In the genomic region with DNA sequence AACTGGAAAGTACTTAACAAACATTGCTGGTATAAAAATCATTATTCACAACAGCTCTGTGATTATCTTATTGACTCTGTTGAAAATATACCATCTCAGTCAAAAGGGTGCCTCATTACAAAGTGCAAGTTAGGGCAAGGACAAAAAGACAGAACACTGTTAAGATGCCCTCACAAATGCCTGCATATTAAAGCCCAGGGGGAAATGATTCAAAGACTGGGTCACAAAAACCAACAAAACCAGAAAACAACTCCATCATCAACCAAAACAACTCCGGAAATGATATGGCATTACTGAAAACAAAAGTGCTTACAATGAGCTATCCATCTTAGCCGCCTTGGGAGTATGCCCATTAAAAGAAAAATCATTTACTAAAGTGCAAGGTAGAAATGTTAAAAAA, we compare ENCODE assay signal across 1 cellular context.
TF ChIP-seq lines count a peak whose summit lies in the region.

No MANE protein-coding gene starts in this region.

TF ChIP-seq in GM23338, 12 proteins besides CTCF, POLR2A, EP300 and RAD21 (continued from another document):
- TF ChIP-seq, protein P1, sequence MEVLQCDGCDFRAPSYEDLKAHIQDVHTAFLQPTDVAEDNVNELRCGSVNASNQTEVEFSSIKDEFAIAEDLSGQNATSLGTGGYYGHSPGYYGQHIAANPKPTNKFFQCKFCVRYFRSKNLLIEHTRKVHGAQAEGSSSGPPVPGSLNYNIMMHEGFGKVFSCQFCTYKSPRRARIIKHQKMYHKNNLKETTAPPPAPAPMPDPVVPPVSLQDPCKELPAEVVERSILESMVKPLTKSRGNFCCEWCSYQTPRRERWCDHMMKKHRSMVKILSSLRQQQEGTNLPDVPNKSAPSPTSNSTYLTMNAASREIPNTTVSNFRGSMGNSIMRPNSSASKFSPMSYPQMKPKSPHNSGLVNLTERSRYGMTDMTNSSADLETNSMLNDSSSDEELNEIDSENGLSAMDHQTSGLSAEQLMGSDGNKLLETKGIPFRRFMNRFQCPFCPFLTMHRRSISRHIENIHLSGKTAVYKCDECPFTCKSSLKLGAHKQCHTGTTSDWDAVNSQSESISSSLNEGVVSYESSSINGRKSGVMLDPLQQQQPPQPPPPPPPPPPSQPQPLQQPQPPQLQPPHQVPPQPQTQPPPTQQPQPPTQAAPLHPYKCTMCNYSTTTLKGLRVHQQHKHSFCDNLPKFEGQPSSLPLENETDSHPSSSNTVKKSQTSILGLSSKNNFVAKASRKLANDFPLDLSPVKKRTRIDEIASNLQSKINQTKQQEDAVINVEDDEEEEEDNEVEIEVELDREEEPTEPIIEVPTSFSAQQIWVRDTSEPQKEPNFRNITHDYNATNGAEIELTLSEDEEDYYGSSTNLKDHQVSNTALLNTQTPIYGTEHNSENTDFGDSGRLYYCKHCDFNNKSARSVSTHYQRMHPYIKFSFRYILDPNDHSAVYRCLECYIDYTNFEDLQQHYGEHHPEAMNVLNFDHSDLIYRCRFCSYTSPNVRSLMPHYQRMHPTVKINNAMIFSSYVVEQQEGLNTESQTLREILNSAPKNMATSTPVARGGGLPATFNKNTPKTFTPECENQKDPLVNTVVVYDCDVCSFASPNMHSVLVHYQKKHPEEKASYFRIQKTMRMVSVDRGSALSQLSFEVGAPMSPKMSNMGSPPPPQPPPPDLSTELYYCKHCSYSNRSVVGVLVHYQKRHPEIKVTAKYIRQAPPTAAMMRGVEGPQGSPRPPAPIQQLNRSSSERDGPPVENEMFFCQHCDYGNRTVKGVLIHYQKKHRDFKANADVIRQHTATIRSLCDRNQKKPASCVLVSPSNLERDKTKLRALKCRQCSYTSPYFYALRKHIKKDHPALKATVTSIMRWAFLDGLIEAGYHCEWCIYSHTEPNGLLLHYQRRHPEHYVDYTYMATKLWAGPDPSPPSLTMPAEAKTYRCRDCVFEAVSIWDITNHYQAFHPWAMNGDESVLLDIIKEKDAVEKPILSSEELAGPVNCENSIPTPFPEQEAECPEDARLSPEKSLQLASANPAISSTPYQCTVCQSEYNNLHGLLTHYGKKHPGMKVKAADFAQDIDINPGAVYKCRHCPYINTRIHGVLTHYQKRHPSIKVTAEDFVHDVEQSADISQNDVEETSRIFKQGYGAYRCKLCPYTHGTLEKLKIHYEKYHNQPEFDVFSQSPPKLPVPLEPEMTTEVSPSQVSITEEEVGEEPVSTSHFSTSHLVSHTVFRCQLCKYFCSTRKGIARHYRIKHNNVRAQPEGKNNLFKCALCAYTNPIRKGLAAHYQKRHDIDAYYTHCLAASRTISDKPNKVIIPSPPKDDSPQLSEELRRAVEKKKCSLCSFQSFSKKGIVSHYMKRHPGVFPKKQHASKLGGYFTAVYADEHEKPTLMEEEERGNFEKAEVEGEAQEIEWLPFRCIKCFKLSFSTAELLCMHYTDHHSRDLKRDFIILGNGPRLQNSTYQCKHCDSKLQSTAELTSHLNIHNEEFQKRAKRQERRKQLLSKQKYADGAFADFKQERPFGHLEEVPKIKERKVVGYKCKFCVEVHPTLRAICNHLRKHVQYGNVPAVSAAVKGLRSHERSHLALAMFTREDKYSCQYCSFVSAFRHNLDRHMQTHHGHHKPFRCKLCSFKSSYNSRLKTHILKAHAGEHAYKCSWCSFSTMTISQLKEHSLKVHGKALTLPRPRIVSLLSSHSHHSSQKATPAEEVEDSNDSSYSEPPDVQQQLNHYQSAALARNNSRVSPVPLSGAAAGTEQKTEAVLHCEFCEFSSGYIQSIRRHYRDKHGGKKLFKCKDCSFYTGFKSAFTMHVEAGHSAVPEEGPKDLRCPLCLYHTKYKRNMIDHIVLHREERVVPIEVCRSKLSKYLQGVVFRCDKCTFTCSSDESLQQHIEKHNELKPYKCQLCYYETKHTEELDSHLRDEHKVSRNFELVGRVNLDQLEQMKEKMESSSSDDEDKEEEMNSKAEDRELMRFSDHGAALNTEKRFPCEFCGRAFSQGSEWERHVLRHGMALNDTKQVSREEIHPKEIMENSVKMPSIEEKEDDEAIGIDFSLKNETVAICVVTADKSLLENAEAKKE (CRISPR knock-in tag; IDR thresholded peaks at IDR 0.05): no peak
- TF ChIP-seq NANOG (IDR thresholded peaks at IDR 0.05; ENCODE audit: borderline replicate concordance) (no peak), JUNB (IDR thresholded peaks at IDR 0.05; ENCODE audit: unreplicated experiment) (no peak), EZH2phosphoT487 (IDR thresholded peaks at IDR 0.05; ENCODE audit: unreplicated experiment) (no peak), POLR2AphosphoS5 (IDR thresholded peaks at IDR 0.05; ENCODE audit: low read depth) (no peak), STAT1 (IDR thresholded peaks at IDR 0.05; ENCODE audit: unreplicated experiment) (no peak), ZNF114 (CRISPR knock-in tag; IDR thresholded peaks at IDR 0.05) (no peak), CREB1 (CRISPR knock-in tag; IDR thresholded peaks at IDR 0.05; ENCODE audit: low read depth) (no peak), ZNF331 (CRISPR knock-in tag; IDR thresholded peaks at IDR 0.05; ENCODE audit: low read depth) (no peak)
- TF ChIP-seq, protein P2, sequence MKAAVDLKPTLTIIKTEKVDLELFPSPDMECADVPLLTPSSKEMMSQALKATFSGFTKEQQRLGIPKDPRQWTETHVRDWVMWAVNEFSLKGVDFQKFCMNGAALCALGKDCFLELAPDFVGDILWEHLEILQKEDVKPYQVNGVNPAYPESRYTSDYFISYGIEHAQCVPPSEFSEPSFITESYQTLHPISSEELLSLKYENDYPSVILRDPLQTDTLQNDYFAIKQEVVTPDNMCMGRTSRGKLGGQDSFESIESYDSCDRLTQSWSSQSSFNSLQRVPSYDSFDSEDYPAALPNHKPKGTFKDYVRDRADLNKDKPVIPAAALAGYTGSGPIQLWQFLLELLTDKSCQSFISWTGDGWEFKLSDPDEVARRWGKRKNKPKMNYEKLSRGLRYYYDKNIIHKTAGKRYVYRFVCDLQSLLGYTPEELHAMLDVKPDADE (IDR thresholded peaks at IDR 0.05): no peak
- TF ChIP-seq, protein P3, sequence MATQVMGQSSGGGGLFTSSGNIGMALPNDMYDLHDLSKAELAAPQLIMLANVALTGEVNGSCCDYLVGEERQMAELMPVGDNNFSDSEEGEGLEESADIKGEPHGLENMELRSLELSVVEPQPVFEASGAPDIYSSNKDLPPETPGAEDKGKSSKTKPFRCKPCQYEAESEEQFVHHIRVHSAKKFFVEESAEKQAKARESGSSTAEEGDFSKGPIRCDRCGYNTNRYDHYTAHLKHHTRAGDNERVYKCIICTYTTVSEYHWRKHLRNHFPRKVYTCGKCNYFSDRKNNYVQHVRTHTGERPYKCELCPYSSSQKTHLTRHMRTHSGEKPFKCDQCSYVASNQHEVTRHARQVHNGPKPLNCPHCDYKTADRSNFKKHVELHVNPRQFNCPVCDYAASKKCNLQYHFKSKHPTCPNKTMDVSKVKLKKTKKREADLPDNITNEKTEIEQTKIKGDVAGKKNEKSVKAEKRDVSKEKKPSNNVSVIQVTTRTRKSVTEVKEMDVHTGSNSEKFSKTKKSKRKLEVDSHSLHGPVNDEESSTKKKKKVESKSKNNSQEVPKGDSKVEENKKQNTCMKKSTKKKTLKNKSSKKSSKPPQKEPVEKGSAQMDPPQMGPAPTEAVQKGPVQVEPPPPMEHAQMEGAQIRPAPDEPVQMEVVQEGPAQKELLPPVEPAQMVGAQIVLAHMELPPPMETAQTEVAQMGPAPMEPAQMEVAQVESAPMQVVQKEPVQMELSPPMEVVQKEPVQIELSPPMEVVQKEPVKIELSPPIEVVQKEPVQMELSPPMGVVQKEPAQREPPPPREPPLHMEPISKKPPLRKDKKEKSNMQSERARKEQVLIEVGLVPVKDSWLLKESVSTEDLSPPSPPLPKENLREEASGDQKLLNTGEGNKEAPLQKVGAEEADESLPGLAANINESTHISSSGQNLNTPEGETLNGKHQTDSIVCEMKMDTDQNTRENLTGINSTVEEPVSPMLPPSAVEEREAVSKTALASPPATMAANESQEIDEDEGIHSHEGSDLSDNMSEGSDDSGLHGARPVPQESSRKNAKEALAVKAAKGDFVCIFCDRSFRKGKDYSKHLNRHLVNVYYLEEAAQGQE (IDR thresholded peaks at IDR 0.05; ENCODE audit: unreplicated experiment): no peak
